In genomic region chr4:101761405-101761804, GRCh38 we compare ENCODE assay signal across 15 cellular contexts. TPM values are rescaled to one million over a fixed set of nuclear protein-coding genes. Genes with fewer than 3 reads are reported as not detected.
"Had no signal": no experiment of that assay in that cellular context is flagged by ENCODE, and none has a peak within 500 bp of the region (broad histone marks: within the 10 kb centered on the region; RNA-seq: fewer than 3 reads in every experiment).

No MANE protein-coding gene starts in this region.

- H3K27ac Mint-ChIP-seq: activated CD4-positive, alpha-beta T cell treated with anti-CD3 and anti-CD28 coated beads, Interleukin-2, amount 10 ng/mL, durations not matched to agents 7 days and 5 days; activated naive CD4-positive, alpha-beta T cell treated with anti-CD3 and anti-CD28 coated beads for 36 hours; activated T-helper 17 cell treated with anti-CD3 and anti-CD28 coated beads, Interleukin-2, amount 50 U/mL, for 72 hours; natural killer cell treated with Interleukin-12 subunit alpha and Interleukin-12 subunit beta and Interleukin-15 and Interleukin-18, amount 100 ng/mL, for 72 hours had no signal

- H3K4me3 ChIP-seq: coronary artery, gastroesophageal sphincter, left lung, tibial nerve had no signal

- H3K36me3 ChIP-seq: gastroesophageal sphincter, left lung, tibial nerve had no signal

- H3K9me3 Mint-ChIP-seq: activated CD4-positive, alpha-beta T cell treated with anti-CD3 and anti-CD28 coated beads, Interleukin-2, amount 10 ng/mL, durations not matched to agents 7 days and 5 days; activated naive CD4-positive, alpha-beta T cell treated with anti-CD3 and anti-CD28 coated beads for 36 hours had no signal

- H3K4me3 Mint-ChIP-seq: activated CD4-positive, alpha-beta T cell treated with anti-CD3 and anti-CD28 coated beads, Interleukin-2, amount 10 ng/mL, durations not matched to agents 7 days and 5 days; activated naive CD4-positive, alpha-beta T cell treated with anti-CD3 and anti-CD28 coated beads for 36 hours; activated T-helper 17 cell treated with anti-CD3 and anti-CD28 coated beads, Interleukin-2, amount 50 U/mL, for 72 hours; natural killer cell treated with Interleukin-12 subunit alpha and Interleukin-12 subunit beta and Interleukin-15 and Interleukin-18, amount 100 ng/mL, for 72 hours had no signal

- H3K27ac ChIP-seq: coronary artery, gastroesophageal sphincter, left lung, tibial nerve had no signal

- H3K36me3 Mint-ChIP-seq: natural killer cell treated with Interleukin-12 subunit alpha and Interleukin-12 subunit beta and Interleukin-15 and Interleukin-18, amount 100 ng/mL, for 72 hours had no signal

- H3K4me1 Mint-ChIP-seq: activated CD4-positive, alpha-beta T cell treated with anti-CD3 and anti-CD28 coated beads, Interleukin-2, amount 10 ng/mL, durations not matched to agents 7 days and 5 days; activated T-helper 17 cell treated with anti-CD3 and anti-CD28 coated beads, Interleukin-2, amount 50 U/mL, for 72 hours had no signal

- H3K4me1 ChIP-seq: gastroesophageal sphincter, left lung, tibial nerve had no signal

- DNase-seq: activated CD4-positive, alpha-beta T cell treated with anti-CD3 and anti-CD28 coated beads, Interleukin-2, amount 10 ng/mL, durations not matched to agents 7 days and 5 days; activated naive CD4-positive, alpha-beta T cell treated with anti-CD3 and anti-CD28 coated beads for 36 hours; activated T-cell treated with anti-CD3 and anti-CD28 coated beads for 4 hours; caudate nucleus; effector CD4-positive, alpha-beta T cell; left lung; occipital lobe; stimulated activated CD4-positive, alpha-beta T cell treated with anti-CD3 and anti-CD28 coated beads, Interleukin-4, amount 100 ng/mL, for 4 hours had no signal

- ATAC-seq: activated T-helper 17 cell treated with anti-CD3 and anti-CD28 coated beads, Interleukin-2, amount 50 U/mL, for 72 hours; gastroesophageal sphincter; left lung; natural killer cell treated with Interleukin-12 subunit alpha and Interleukin-12 subunit beta and Interleukin-15 and Interleukin-18, amount 100 ng/mL, for 72 hours had no signal

- H3K27me3 ChIP-seq: gastroesophageal sphincter, left lung, tibial nerve had no signal

- FAIRE-seq: keratinocyte had no signal

RNA-seq across cellular contexts. Expression of gene BANK1, which starts 29.1 kb away (rescaled TPM):
- total RNA-seq: pulmonary artery endothelial cell had no signal
